In genomic region chr1:28552482-28553228, GRCh38 we compare ENCODE assay signal across 1 cellular context.
TF ChIP-seq lines count a peak whose summit lies in the region.

Gene TRNAU1AP (plus strand): TSS chr1:28553085. CDS start chr1:28553111, 26 bp downstream.

TF ChIP-seq in liver, 16 proteins besides CTCF, POLR2A, EP300 and RAD21 (continued from another document):
- no peak for TF ChIP-seq REST (IDR thresholded peaks at IDR 0.05)
- TF ChIP-seq TAF1 (conservative IDR thresholded peaks at IDR 0.05): no peak
- TF ChIP-seq YY1 (IDR thresholded peaks at IDR 0.05): peak; percentile 75
